ENCODE assay signal across 14 cellular contexts in the genomic region with DNA sequence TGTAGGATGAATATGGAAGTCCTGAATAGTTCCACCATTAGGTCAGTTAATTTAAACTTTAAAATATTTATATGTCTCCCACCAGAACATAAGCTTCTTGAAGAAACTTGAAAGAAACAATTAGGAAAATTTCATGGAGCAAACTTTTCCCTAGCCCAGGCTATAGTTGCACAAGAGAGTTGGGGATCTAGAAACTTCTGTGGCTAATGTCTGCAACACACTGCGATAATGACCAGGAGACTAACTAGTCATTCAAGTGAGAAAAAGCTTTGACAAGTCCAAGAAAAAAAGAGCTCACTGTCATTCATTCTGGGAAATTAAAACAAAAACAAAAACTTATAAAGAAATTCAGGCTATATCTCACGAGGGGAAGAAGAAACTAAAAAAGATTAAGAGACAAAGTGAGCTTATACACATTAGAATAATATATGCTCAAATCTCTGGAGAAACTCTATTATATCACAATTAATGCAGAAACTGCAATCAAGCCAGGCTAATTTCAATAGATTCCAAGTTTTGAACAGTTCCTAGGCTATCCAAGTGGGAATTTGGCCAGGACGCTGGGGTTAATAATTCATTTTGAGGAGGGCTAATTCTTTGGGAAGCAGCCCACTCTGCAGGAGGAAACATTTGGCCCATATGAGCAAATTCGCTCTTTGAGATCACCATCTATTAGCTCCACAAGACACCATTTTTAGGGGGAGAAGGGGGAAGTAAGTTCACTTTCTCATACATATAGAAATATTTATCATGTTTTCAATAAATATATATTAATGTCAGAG.
"Had no signal": no experiment of that assay in that cellular context is flagged by ENCODE, and none has a peak within 500 bp of the region (broad histone marks: within the 10 kb centered on the region; RNA-seq: fewer than 3 reads in every experiment).

No MANE protein-coding gene starts in this region.

- H3K9me3 Mint-ChIP-seq: activated CD4-positive, alpha-beta T cell treated with anti-CD3 and anti-CD28 coated beads, Interleukin-2, amount 10 ng/mL, durations not matched to agents 7 days and 5 days; natural killer cell treated with Interleukin-12 subunit alpha and Interleukin-12 subunit beta and Interleukin-15 and Interleukin-18, amount 100 ng/mL, for 72 hours had no signal

- H3K9me3 ChIP-seq: colonic mucosa, stomach, thoracic aorta had no signal

- H3K36me3 Mint-ChIP-seq: activated naive CD8-positive, alpha-beta T cell; natural killer cell treated with Interleukin-12 subunit alpha and Interleukin-12 subunit beta and Interleukin-15 and Interleukin-18, amount 100 ng/mL, for 72 hours had no signal

- H3K4me1 Mint-ChIP-seq: activated CD4-positive, alpha-beta T cell treated with anti-CD3 and anti-CD28 coated beads, Interleukin-2, amount 10 ng/mL, durations not matched to agents 7 days and 5 days; T-helper 17 cell had no signal

- DNase-seq: activated CD4-positive, alpha-beta T cell treated with anti-CD3 and anti-CD28 coated beads, Interleukin-2, amount 10 ng/mL, durations not matched to agents 7 days and 5 days; activated CD4-positive, CD25-positive, alpha-beta regulatory T cell; activated effector memory CD4-positive, alpha-beta T cell treated with Interleukin-2 at 50 U/mL for 16 hours; activated T-cell treated with anti-CD3 and anti-CD28 coated beads, Interleukin-2, amount 50 U/mL, for 1 hour; colonic mucosa; hippocampal formation; stimulated activated CD4-positive, alpha-beta T cell treated with anti-CD3 and anti-CD28 coated beads, Interleukin-4, amount 100 ng/mL, for 4 hours; stomach; T-helper 17 cell had no signal

- H3K4me1 ChIP-seq: colonic mucosa had no signal

- H3K27me3 Mint-ChIP-seq: activated CD4-positive, alpha-beta T cell treated with anti-CD3 and anti-CD28 coated beads, Interleukin-2, amount 10 ng/mL, durations not matched to agents 7 days and 5 days; natural killer cell treated with Interleukin-12 subunit alpha and Interleukin-12 subunit beta and Interleukin-15 and Interleukin-18, amount 100 ng/mL, for 72 hours; T-helper 17 cell had no signal

- H3K4me3 ChIP-seq: colonic mucosa, stomach, thoracic aorta had no signal

- H3K27ac ChIP-seq: colonic mucosa, stomach, thoracic aorta had no signal

- H3K4me3 Mint-ChIP-seq: activated CD4-positive, alpha-beta T cell treated with anti-CD3 and anti-CD28 coated beads, Interleukin-2, amount 10 ng/mL, durations not matched to agents 7 days and 5 days; activated naive CD8-positive, alpha-beta T cell; natural killer cell treated with Interleukin-12 subunit alpha and Interleukin-12 subunit beta and Interleukin-15 and Interleukin-18, amount 100 ng/mL, for 72 hours; T-helper 17 cell had no signal

- H3K27me3 ChIP-seq: stomach had no signal

- H3K36me3 ChIP-seq: colonic mucosa, stomach, thoracic aorta had no signal

- FAIRE-seq: endothelial cell of umbilical vein, TTC549 had no signal

- H3K27ac Mint-ChIP-seq: activated CD4-positive, alpha-beta T cell treated with anti-CD3 and anti-CD28 coated beads, Interleukin-2, amount 10 ng/mL, durations not matched to agents 7 days and 5 days; activated naive CD8-positive, alpha-beta T cell; natural killer cell treated with Interleukin-12 subunit alpha and Interleukin-12 subunit beta and Interleukin-15 and Interleukin-18, amount 100 ng/mL, for 72 hours; T-helper 17 cell had no signal

- ATAC-seq: natural killer cell treated with Interleukin-12 subunit alpha and Interleukin-12 subunit beta and Interleukin-15 and Interleukin-18, amount 100 ng/mL, for 72 hours; T-helper 17 cell had no signal
